In genomic region chrX:153827903-153828302, GRCh38 we compare ENCODE assay signal across 17 cellular contexts. TPM values are rescaled to one million over a fixed set of nuclear protein-coding genes. Genes with fewer than 3 reads are reported as not detected.
DNase-seq lines count a peak whose midpoint lies in the region; ATAC-seq and TF ChIP-seq lines count a peak whose summit lies in the region.
"Had no signal": no experiment of that assay in that cellular context is flagged by ENCODE, and none has a peak within 500 bp of the region (broad histone marks: within the 10 kb centered on the region; RNA-seq: fewer than 3 reads in every experiment).

No MANE protein-coding gene starts in this region.

- H3K9me3 ChIP-seq in HUES48 (ENCODE audit: control insufficient read depth, insufficient read depth, low read length) (peaks cover 28% of the 10 kb centered on the region), gastroesophageal sphincter (no peaks in the 10 kb centered on the region), neural cell (ENCODE audit: low read length) (no peaks in the 10 kb centered on the region)
- H3K9me3 ChIP-seq: lower lobe of right lung, upper lobe of right lung had no signal

- ATAC-seq in gastroesophageal sphincter (no peak), GM19397 (IDR thresholded peaks at IDR 0.05; ENCODE audit: unreplicated experiment) (no peak), GM18868 (IDR thresholded peaks at IDR 0.05; ENCODE audit: unreplicated experiment) (no peak)
- ATAC-seq: activated CD4-positive, CD25-positive, alpha-beta regulatory T cell treated with anti-CD3 and anti-CD28 coated beads, Interleukin-2, amount 50 U/mL, for 24 hours; lower lobe of right lung; T-helper 17 cell; upper lobe of right lung had no signal

- H3K4me3 ChIP-seq in HUES48 (ENCODE audit: low read depth, low read length) (peak overlapping the region; percentile 76), gastroesophageal sphincter (no peak overlapping the region), neural cell (ENCODE audit: low read length) (peak overlapping the region; percentile 81)

- H4K20me1 ChIP-seq in neural cell (ENCODE audit: insufficient read depth): no peaks in the 10 kb centered on the region

- TF ChIP-seq CTCF in gastroesophageal sphincter (IDR thresholded peaks at IDR 0.05) (no peak), neural cell (IDR thresholded peaks at IDR 0.05; ENCODE audit: poor library complexity, severe bottlenecking) (no peak)

- peak; percentile 10 for DNase-seq in AG08396 (ENCODE audit: low spot score)
- DNase-seq in stimulated activated CD8-positive, alpha-beta memory T cell treated with anti-CD3 and anti-CD28 coated beads, Interleukin-4, amount 100 ng/mL, for 48 hours: no peak
- no peak for DNase-seq in NCI-H1436 (lab: John Stamatoyannopoulos, UW)
- DNase-seq: activated naive CD4-positive, alpha-beta T cell treated with Interleukin-2 at 50 U/mL for 16 hours; effector CD8-positive, alpha-beta T cell; GDM1; lower lobe of right lung; stimulated activated CD4-positive, alpha-beta T cell treated with anti-CD3 and anti-CD28 coated beads, Interleukin-2, amount 100 ng/mL, for 48 hours; T-helper 17 cell; upper lobe of right lung had no signal

- no peak for TF ChIP-seq EP300 in gastroesophageal sphincter (IDR thresholded peaks at IDR 0.05)
- no peak for TF ChIP-seq EP300 in neural cell (conservative IDR thresholded peaks at IDR 0.05; ENCODE audit: poor library complexity, severe bottlenecking)

- H3K9me2 ChIP-seq in neural cell (ENCODE audit: insufficient read depth, low read length): no peaks in the 10 kb centered on the region

- H3K9ac ChIP-seq in HUES48 (ENCODE audit: low read depth, low read length): no peak overlapping the region
- H3K9ac ChIP-seq in neural cell (ENCODE audit: low read length): peak overlapping the region; percentile 91

- peaks cover 7% of the 10 kb centered on the region; the same call in 1 of the 2 replicates for H3K27me3 ChIP-seq in HUES48 (ENCODE audit: control insufficient read depth, insufficient read depth, low read length)
- H3K27me3 ChIP-seq in gastroesophageal sphincter: no peaks in the 10 kb centered on the region
- no peaks in the 10 kb centered on the region for H3K27me3 ChIP-seq in neural cell (ENCODE audit: insufficient read depth, low read depth, low read length)
- H3K27me3 ChIP-seq: upper lobe of right lung had no signal

- no peak for TF ChIP-seq RAD21 in neural cell (conservative IDR thresholded peaks at IDR 0.05)

- H3F3A ChIP-seq in neural cell (ENCODE audit: insufficient read depth, low read length, poor library complexity, severe bottlenecking): no peaks in the 10 kb centered on the region

- WGBS in gastroesophageal sphincter (ENCODE audit: low coverage in 1 of 2), 2 donors: 60% methylated on average over 2 of the region's 9 CpGs; no CpG with 5 or more reads in 1 of the 2 donors

- no peak for TF ChIP-seq POLR2A in gastroesophageal sphincter (IDR thresholded peaks at IDR 0.05)

- no peak overlapping the region for H2AFZ ChIP-seq in neural cell (ENCODE audit: low read depth, low read length)

- H3K4me1 ChIP-seq in HUES48 (ENCODE audit: control insufficient read depth, insufficient read depth, low read length) (peaks cover 22% of the 10 kb centered on the region), gastroesophageal sphincter (peaks cover 0 to 21% (median 0%) of the 10 kb centered on the region in 3 donors)
- H3K4me1 ChIP-seq: upper lobe of right lung had no signal

- H3K27ac ChIP-seq in HUES48 (ENCODE audit: low read depth, low read length) (peak overlapping the region; percentile 83), gastroesophageal sphincter (peak overlapping the region in 3 of 4 donors; percentile 58 to 82 (median 79)), neural cell (ENCODE audit: low read length) (peak overlapping the region; percentile 88)
- H3K27ac ChIP-seq: lower lobe of right lung, RWPE1, upper lobe of right lung had no signal

- peak overlapping the region; percentile 39 for H3K4me2 ChIP-seq in neural cell (ENCODE audit: low read length)

- H3K36me3 ChIP-seq in HUES48 (ENCODE audit: control insufficient read depth, insufficient read depth, low read length) (no peaks in the 10 kb centered on the region), gastroesophageal sphincter (no peaks in the 10 kb centered on the region), neural cell (ENCODE audit: insufficient read depth, low read length) (no peaks in the 10 kb centered on the region)
- H3K36me3 ChIP-seq: lower lobe of right lung, upper lobe of right lung had no signal

- H3K79me2 ChIP-seq in neural cell (replicated peaks; ENCODE audit: insufficient read depth, low read length): peaks cover 44% of the 10 kb centered on the region

TF ChIP-seq in neural cell, 6 proteins besides CTCF, POLR2A, EP300 and RAD21:
- TF ChIP-seq REST (IDR thresholded peaks at IDR 0.05; ENCODE audit: borderline replicate concordance): no peak
- TF ChIP-seq POLR2AphosphoS5 (IDR thresholded peaks at IDR 0.05): no peak
- no peak for TF ChIP-seq TAF1 (IDR thresholded peaks at IDR 0.05; ENCODE audit: low read depth)
- TF ChIP-seq SMC3 (conservative IDR thresholded peaks at IDR 0.05; ENCODE audit: poor library complexity): no peak
- TF ChIP-seq MXI1 (conservative IDR thresholded peaks at IDR 0.05; ENCODE audit: poor library complexity, severe bottlenecking): no peak
- TF ChIP-seq EZH2 (IDR thresholded peaks at IDR 0.05; ENCODE audit: borderline replicate concordance, insufficient read depth, low read length, poor library complexity, severe bottlenecking): no peak
TF ChIP-seq in neural cell: peak in this region for 0.

RNA-seq across cellular contexts. Expression of gene PDZD4, which starts 2.4 kb away (rescaled TPM):
- total RNA-seq in gastroesophageal sphincter: 10 to 100 TPM; 10.6 to 48.5 (median 26.4) TPM
- polyA plus RNA-seq in neural cell: 343 and 389 TPM in 2 replicates
- polyA minus RNA-seq in neural cell: 338 and 398 TPM in 2 replicates

RNA-seq across cellular contexts. Expression of gene SSR4, which starts 33.4 kb away (rescaled TPM):
- 100 to 1,000 TPM in 2 of 4 donors, 10 to 100 TPM in 2; 75.8 to 126 (median 110) TPM for total RNA-seq in gastroesophageal sphincter
- 186 and 192 TPM in 2 replicates for polyA plus RNA-seq in neural cell
- polyA minus RNA-seq in neural cell: 71.1 and 85.2 TPM in 2 replicates

RNA-seq across cellular contexts. Expression of gene IDH3G, which starts 33.7 kb away (rescaled TPM):
- total RNA-seq in gastroesophageal sphincter: 100 to 1,000 TPM in 1 of 4 donors, 10 to 100 TPM in 3; 55.5 to 104 (median 59.7) TPM
- polyA plus RNA-seq in neural cell: 64.7 and 72.7 TPM in 2 replicates
- polyA minus RNA-seq in neural cell: 45.1 and 49.7 TPM in 2 replicates

RNA-seq across cellular contexts. Expression of gene SRPK3, which starts 47.1 kb away (rescaled TPM):
- 1 to 10 TPM in 3 of 4 donors, not detected in 1; 3.0 to 4.7 (median 4.4) TPM for total RNA-seq in gastroesophageal sphincter
- polyA plus RNA-seq in neural cell: not detected in 2 replicates
- polyA minus RNA-seq in neural cell: not detected in 2 replicates
- total RNA-seq: lower lobe of right lung, T-helper 17 cell, upper lobe of right lung had no signal

RNA-seq across cellular contexts. Expression of gene L1CAM, which starts 58.1 kb away (rescaled TPM):
- 10 to 100 TPM; 16.2 to 53.3 (median 26.7) TPM for total RNA-seq in gastroesophageal sphincter
- 88.0 and 119 TPM in 2 replicates for polyA plus RNA-seq in neural cell
- polyA minus RNA-seq in neural cell: 186 and 191 TPM in 2 replicates

Comparison
In these comparisons a context has a peak if more than half of its experiments do, and no peak if none do; other contexts are left out.
1. H3K4me3 ChIP-seq: peak in HUES48 (single experiment) and neural cell (single experiment); none in gastroesophageal sphincter (0 of 2).
2. Peak in every context shown above with its lines, with median percentiles within 50 percentile points of each other: H3K27ac ChIP-seq.